11 cellular contexts compared by ENCODE assay signal in the genomic region with DNA sequence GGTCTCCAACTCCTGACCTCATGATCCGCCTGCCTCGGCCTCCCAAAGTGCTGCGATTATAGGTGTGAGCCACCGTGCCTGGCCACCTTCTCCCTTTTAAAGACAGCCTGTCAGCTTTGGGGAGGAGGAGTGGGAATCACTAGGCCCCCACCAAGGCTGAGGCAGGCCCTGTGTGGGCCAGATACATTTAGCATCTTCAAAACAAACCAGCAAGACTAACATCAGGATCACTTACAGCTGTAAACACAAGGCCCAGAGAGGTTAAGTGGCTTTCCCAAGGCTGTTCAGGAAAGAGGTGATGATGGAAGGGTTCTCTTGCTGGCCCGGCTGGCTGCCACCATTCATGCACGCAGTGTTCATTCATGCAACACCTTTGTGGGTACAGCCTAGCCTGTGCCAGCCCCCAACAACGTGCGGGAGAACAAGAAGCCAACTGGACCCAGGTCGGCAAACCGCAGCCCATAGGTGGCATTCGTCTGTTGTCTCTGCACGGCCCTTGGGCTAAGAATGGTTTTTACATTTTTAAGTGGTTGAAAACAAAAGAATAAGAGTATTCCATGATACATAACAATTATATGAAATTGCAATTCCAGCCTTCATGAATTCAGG. TPM values are rescaled to one million over a fixed set of nuclear protein-coding genes. Genes with fewer than 3 reads are reported as not detected.
DNase-seq lines count a peak whose midpoint lies in the region; ATAC-seq, FAIRE-seq and TF ChIP-seq lines count a peak whose summit lies in the region.
"Had no signal": no experiment of that assay in that cellular context is flagged by ENCODE, and none has a peak within 500 bp of the region (broad histone marks: within the 10 kb centered on the region; RNA-seq: fewer than 3 reads in every experiment).

No MANE protein-coding gene starts in this region.

- H3K9me3 Mint-ChIP-seq in activated B cell treated with CpG ODN at 0.5 μM for 24 hours (no peaks in the 10 kb centered on the region), type B pancreatic cell (no peaks in the 10 kb centered on the region)

- TF ChIP-seq CTCF in heart left ventricle (IDR thresholded peaks at IDR 0.05) = no peak
- no peak for TF ChIP-seq CTCF in activated B cell treated with CpG ODN at 0.5 μM for 24 hours (IDR thresholded peaks at IDR 0.05)
- no peak for TF ChIP-seq CTCF in lung (IDR thresholded peaks at IDR 0.05; ENCODE audit: control extremely low read depth, extremely low read depth)
- TF ChIP-seq CTCF in type B pancreatic cell (conservative IDR thresholded peaks at IDR 0.05) = no peak

- peak in 1 of 4 donors; percentile 5 for ATAC-seq in heart left ventricle
- ATAC-seq in activated B cell treated with CpG ODN at 0.5 μM for 24 hours (ENCODE audit: low read depth) = no peak
- no peak for ATAC-seq in lung (ENCODE audit: insufficient read depth, low FRiP score)
- ATAC-seq in HG02970 (IDR thresholded peaks at IDR 0.05; ENCODE audit: low FRiP score, unreplicated experiment) = no peak

- H3K4me1 ChIP-seq in heart left ventricle = peaks cover 7 to 44% (median 14%) of the 10 kb centered on the region in 12 donors
- H3K4me1 ChIP-seq in lung (ENCODE audit: control insufficient read depth in 2 of 2, insufficient read depth in 2 of 2, low read length in 2 of 2) = peaks cover 3 to 19% of the 10 kb centered on the region in 2 donors

- H3K9me3 ChIP-seq in heart left ventricle = no peaks in the 10 kb centered on the region
- H3K9me3 ChIP-seq in lung (ENCODE audit: control insufficient read depth in 2 of 2, insufficient read depth in 1 of 2, low read length in 1 of 2) = no peaks in the 10 kb centered on the region
- H3K9me3 ChIP-seq: gastrocnemius medialis had no signal

- H3K27ac ChIP-seq in heart left ventricle (peak overlapping the region in 10 of 12 donors; percentile 42 to 88 (median 58)), lung (ENCODE audit: low read depth in 1 of 2, low read length in 1 of 2) (peak overlapping the region; percentile 57 to 61)

- no peak for DNase-seq in heart left ventricle
- no peak for DNase-seq in cardiac septum (ENCODE audit: low spot score)
- DNase-seq in activated B cell treated with CpG ODN at 0.5 μM for 24 hours = no peak
- no peak for DNase-seq in lung (ENCODE audit: low spot score)
- DNase-seq in type B pancreatic cell (ENCODE audit: extremely low spot score, unreplicated experiment) = no peak
- DNase-seq in DMS 273 (lab: John Stamatoyannopoulos, UW; ENCODE audit: unreplicated experiment) = no peak
- DNase-seq in urothelium cell line (ENCODE audit: low spot score) = no peak
- DNase-seq: cerebellar nuclear complex, gastrocnemius medialis, NCI-H226 had no signal

- WGBS in heart left ventricle, 4 donors = 77 to 83% (median 79%) methylated on average over 12 of the region's 12 CpGs
- WGBS in lung, 2 donors = 78 to 95% methylated on average over 12 of the region's 12 CpGs

- TF ChIP-seq POLR2A in heart left ventricle (IDR thresholded peaks at IDR 0.05) = no peak

- no peaks in the 10 kb centered on the region for H3K36me3 Mint-ChIP-seq in activated B cell treated with CpG ODN at 0.5 μM for 24 hours (ENCODE audit: low read depth)
- no peaks in the 10 kb centered on the region for H3K36me3 Mint-ChIP-seq in type B pancreatic cell

- H3K4me3 Mint-ChIP-seq in activated B cell treated with CpG ODN at 0.5 μM for 24 hours = peak overlapping the region; percentile 69
- no peak overlapping the region for H3K4me3 Mint-ChIP-seq in type B pancreatic cell

- H3K4me1 Mint-ChIP-seq in activated B cell treated with CpG ODN at 0.5 μM for 24 hours (peaks cover 71% of the 10 kb centered on the region), type B pancreatic cell (ENCODE audit: unreplicated experiment) (peaks cover 12% of the 10 kb centered on the region)

- CTCF ChIA-PET in activated B cell treated with CpG ODN at 0.5 μM for 24 hours (lab: Charles Lee) = interaction anchor here (1.2 kb wide), 1 partner anchor 17 kb away, joined by 3 read pairs; no protein-coding TSS in a partner anchor

- intact Hi-C loops in heart left ventricle (cut with DNase I) (no loop called here), cardiac septum (cut with DNase I) (no loop called here), activated B cell treated with CpG ODN at 0.5 μM for 24 hours (cut with micrococcal nuclease) (no loop called here)

- H3K36me3 ChIP-seq in heart left ventricle (no peaks in the 10 kb centered on the region), lung (ENCODE audit: control insufficient read depth in 2 of 2, insufficient read depth in 2 of 2, low read length in 2 of 2) (no peaks in the 10 kb centered on the region)
- H3K36me3 ChIP-seq: gastrocnemius medialis had no signal

- POLR2A ChIA-PET in activated B cell treated with CpG ODN at 0.5 μM for 24 hours (lab: Charles Lee) = interaction anchor here (0.5 to 2.1 kb wide), 8 partner anchors 9 to 1347 kb away, joined by 3 to 17 read pairs (median 6); no protein-coding TSS in a partner anchor

- H3K27ac Mint-ChIP-seq in activated B cell treated with CpG ODN at 0.5 μM for 24 hours = peak overlapping the region; percentile 88
- peak overlapping the region; percentile 26 for H3K27ac Mint-ChIP-seq in type B pancreatic cell

- no peak for FAIRE-seq in urothelium cell line (lab: Jason Lieb, UNC)

- H3K4me3 ChIP-seq in heart left ventricle (no peak overlapping the region), lung (no peak overlapping the region)
- H3K4me3 ChIP-seq: gastrocnemius medialis had no signal

- H3K27me3 Mint-ChIP-seq in activated B cell treated with CpG ODN at 0.5 μM for 24 hours (no peaks in the 10 kb centered on the region), type B pancreatic cell (no peaks in the 10 kb centered on the region)

- H3K27me3 ChIP-seq in heart left ventricle = no peaks in the 10 kb centered on the region
- no peaks in the 10 kb centered on the region for H3K27me3 ChIP-seq in lung (ENCODE audit: control insufficient read depth, insufficient read depth)
- H3K27me3 ChIP-seq: gastrocnemius medialis had no signal

RNA-seq across cellular contexts. Expression of a gene that starts 23.0 kb away (rescaled TPM):
- 100 to 1,000 TPM in 1 of 9 donors, 10 to 100 TPM in 8; 17.6 to 101 (median 29.1) TPM for total RNA-seq in heart left ventricle
- 10 to 100 TPM; 21.8 to 35.7 TPM for polyA plus RNA-seq in heart left ventricle
- 28.4 TPM for total RNA-seq in cardiac septum
- total RNA-seq in activated B cell treated with CpG ODN at 0.5 μM for 24 hours = 116 and 119 TPM in 2 replicates
- 10 to 100 TPM; 29.8 to 93.5 TPM for total RNA-seq in lung
- 100 to 1,000 TPM in 1 of 2 donors, 10 to 100 TPM in 1; 92.5 to 242 TPM for polyA plus RNA-seq in lung
- total RNA-seq in type B pancreatic cell (ENCODE audit: low replicate concordance) = 103 and 322 TPM in 2 replicates

RNA-seq across cellular contexts. Expression of a gene that starts 23.1 kb away (rescaled TPM):
- total RNA-seq in heart left ventricle = 10 to 100 TPM; 24.0 to 48.8 (median 35.8) TPM
- polyA plus RNA-seq in heart left ventricle = 10 to 100 TPM; 52.5 to 64.7 TPM
- total RNA-seq in cardiac septum = 25.7 TPM
- 41.7 and 43.6 TPM in 2 replicates for total RNA-seq in activated B cell treated with CpG ODN at 0.5 μM for 24 hours
- total RNA-seq in lung = 10 to 100 TPM; 45.8 to 94.3 TPM
- 100 to 1,000 TPM; 128 to 136 TPM for polyA plus RNA-seq in lung
- 45.2 and 46.8 TPM in 2 replicates for total RNA-seq in type B pancreatic cell (ENCODE audit: low replicate concordance)

RNA-seq across cellular contexts. Expression of a gene that starts 55.2 kb away (rescaled TPM):
- total RNA-seq in heart left ventricle (10 to 100 TPM; 28.7 to 88.2 (median 41.8) TPM), cardiac septum (33.8 TPM), activated B cell treated with CpG ODN at 0.5 μM for 24 hours (62.1 and 68.8 TPM in 2 replicates), lung (10 to 100 TPM; 18.4 to 94.8 TPM), type B pancreatic cell (ENCODE audit: low replicate concordance) (66.8 and 77.9 TPM in 2 replicates)
- polyA plus RNA-seq in heart left ventricle (10 to 100 TPM; 49.6 to 74.2 TPM), lung (10 to 100 TPM; 51.6 to 64.9 TPM)

RNA-seq across cellular contexts. Expression of a gene that starts 56.7 kb away (rescaled TPM):
- 10 to 100 TPM; 15.1 to 22.6 (median 16.2) TPM for total RNA-seq in heart left ventricle
- polyA plus RNA-seq in heart left ventricle = 10 to 100 TPM; 26.4 to 32.4 TPM
- 17.5 TPM for total RNA-seq in cardiac septum
- total RNA-seq in activated B cell treated with CpG ODN at 0.5 μM for 24 hours = 111 and 113 TPM in 2 replicates
- total RNA-seq in lung = 10 to 100 TPM; 14.4 to 41.4 TPM
- 10 to 100 TPM; 46.1 to 48.2 TPM for polyA plus RNA-seq in lung
- 48.1 and 69.7 TPM in 2 replicates for total RNA-seq in type B pancreatic cell (ENCODE audit: low replicate concordance)
